In genomic region chr20:18056174-18057105, GRCh38 we compare ENCODE assay signal across 8 cellular contexts. TPM values are rescaled to one million over a fixed set of nuclear protein-coding genes. Genes with fewer than 3 reads are reported as not detected.
DNase-seq lines count a peak whose midpoint lies in the region; ATAC-seq and TF ChIP-seq lines count a peak whose summit lies in the region.

No MANE protein-coding gene starts in this region.

- no peak for ATAC-seq in CD4-positive, alpha-beta T cell (ENCODE audit: poor library complexity)
- no peak for ATAC-seq in GM21528 (IDR thresholded peaks at IDR 0.05; ENCODE audit: low FRiP score, unreplicated experiment)

- H3K27ac ChIP-seq in CD4-positive, alpha-beta T cell (ENCODE audit: low read depth, low read length) = no peak overlapping the region
- no peak overlapping the region for H3K27ac ChIP-seq in iPS-20b (ENCODE audit: low read length)

- intact Hi-C loops in CD4-positive, alpha-beta T cell (cut with DNase I, micrococcal nuclease) = no loop called here
- intact Hi-C loops in activated T-helper 1 cell treated with anti-CD3 and anti-CD28 coated beads, Interleukin-12 subunit alpha, Interleukin-12 subunit beta, Interleukin-2, Interleukin-4 antibody, amounts not matched to agents 30 ng/mL and 10 ng/mL and 1 ng/mL, durations not matched to agents 14 hours and 24 hours and 36 hours (cut with micrococcal nuclease) = loop anchor here (5.0 kb wide), 2 partner anchors 81 to 221 kb away; partner anchors contain the start of genes KAT14 and PET117

- peaks cover 70% of the 10 kb centered on the region for H3K27me3 Mint-ChIP-seq in CD4-positive, alpha-beta T cell
- H3K27me3 Mint-ChIP-seq in IgD-negative memory B cell = peaks cover 52% of the 10 kb centered on the region
- peaks cover 65% of the 10 kb centered on the region for H3K27me3 Mint-ChIP-seq in activated T-helper 1 cell treated with anti-CD3 and anti-CD28 coated beads, Interleukin-12 subunit alpha, Interleukin-12 subunit beta, Interleukin-2, Interleukin-4 antibody, amounts not matched to agents 30 ng/mL and 10 ng/mL and 1 ng/mL, durations not matched to agents 14 hours and 24 hours and 36 hours (ENCODE audit: insufficient read depth)
- peaks cover 74% of the 10 kb centered on the region for H3K27me3 Mint-ChIP-seq in stimulated activated naive CD8-positive, alpha-beta T cell treated with anti-CD3 and anti-CD28 coated beads, Interleukin-15, Interleukin-2, amounts not matched to agents 100 ng/mL and 50 ng/mL, for 24 hours

- CTCF ChIA-PET in CD4-positive, alpha-beta T cell (lab: Charles Lee) = no interaction called here

- no peak overlapping the region for H3K27ac Mint-ChIP-seq in CD4-positive, alpha-beta T cell
- H3K27ac Mint-ChIP-seq in IgD-negative memory B cell = no peak overlapping the region
- no peak overlapping the region for H3K27ac Mint-ChIP-seq in activated T-helper 1 cell treated with anti-CD3 and anti-CD28 coated beads, Interleukin-12 subunit alpha, Interleukin-12 subunit beta, Interleukin-2, Interleukin-4 antibody, amounts not matched to agents 30 ng/mL and 10 ng/mL and 1 ng/mL, durations not matched to agents 14 hours and 24 hours and 36 hours
- no peak overlapping the region for H3K27ac Mint-ChIP-seq in stimulated activated naive CD8-positive, alpha-beta T cell treated with anti-CD3 and anti-CD28 coated beads, Interleukin-15, Interleukin-2, amounts not matched to agents 100 ng/mL and 50 ng/mL, for 24 hours

- peaks cover 71% of the 10 kb centered on the region for H3K27me3 ChIP-seq in CD4-positive, alpha-beta T cell (ENCODE audit: control insufficient read depth, insufficient read depth, low read length)
- H3K27me3 ChIP-seq in iPS-20b (ENCODE audit: insufficient read depth, low read length) = peaks cover 82% of the 10 kb centered on the region

- no peak for TF ChIP-seq CTCF in CD4-positive, alpha-beta T cell (IDR thresholded peaks at IDR 0.05)

- POLR2A ChIA-PET in CD4-positive, alpha-beta T cell (lab: Charles Lee) = no interaction called here

- no peak for DNase-seq in CD4-positive, alpha-beta T cell
- DNase-seq in activated T-helper 1 cell treated with anti-CD3 and anti-CD28 coated beads, Interleukin-12 subunit alpha, Interleukin-12 subunit beta, Interleukin-2, Interleukin-4 antibody, amounts not matched to agents 30 ng/mL and 10 ng/mL and 1 ng/mL, durations not matched to agents 14 hours and 24 hours and 36 hours (ENCODE audit: low spot score) = no peak
- no peak for DNase-seq in GDM1 (lab: John Stamatoyannopoulos, UW)
- DNase-seq in OCI-M1 (lab: John Stamatoyannopoulos, UW) = no peak

- no peak overlapping the region for H3K9ac ChIP-seq in iPS-20b (ENCODE audit: low read depth, low read length)

- H3K36me3 ChIP-seq in iPS-20b (ENCODE audit: insufficient read depth, low read depth, low read length) = no peaks in the 10 kb centered on the region

- peak overlapping the region; percentile 78 for H3K4me3 ChIP-seq in iPS-20b (ENCODE audit: low read length)

- H3K4me1 ChIP-seq in iPS-20b (ENCODE audit: insufficient read depth, low read length) = peaks cover 16% of the 10 kb centered on the region; the same call in 1 of the 2 replicates

- no peaks in the 10 kb centered on the region for H3K9me3 ChIP-seq in CD4-positive, alpha-beta T cell (ENCODE audit: control insufficient read depth, low read length)
- no peaks in the 10 kb centered on the region for H3K9me3 ChIP-seq in iPS-20b (ENCODE audit: insufficient read depth, low read depth, low read length)

- peak overlapping the region; percentile 38 for H3K4me3 Mint-ChIP-seq in CD4-positive, alpha-beta T cell
- peak overlapping the region in 3 of 4 donors; percentile 66 to 84 (median 75) for H3K4me3 Mint-ChIP-seq in IgD-negative memory B cell
- peak overlapping the region; percentile 60 for H3K4me3 Mint-ChIP-seq in activated T-helper 1 cell treated with anti-CD3 and anti-CD28 coated beads, Interleukin-12 subunit alpha, Interleukin-12 subunit beta, Interleukin-2, Interleukin-4 antibody, amounts not matched to agents 30 ng/mL and 10 ng/mL and 1 ng/mL, durations not matched to agents 14 hours and 24 hours and 36 hours
- H3K4me3 Mint-ChIP-seq in stimulated activated naive CD8-positive, alpha-beta T cell treated with anti-CD3 and anti-CD28 coated beads, Interleukin-15, Interleukin-2, amounts not matched to agents 100 ng/mL and 50 ng/mL, for 24 hours = peak overlapping the region; percentile 30

- H3K9me3 Mint-ChIP-seq in CD4-positive, alpha-beta T cell = no peaks in the 10 kb centered on the region
- H3K9me3 Mint-ChIP-seq in IgD-negative memory B cell = peaks cover 0 to 3% (median 1%) of the 10 kb centered on the region in 3 donors
- no peaks in the 10 kb centered on the region for H3K9me3 Mint-ChIP-seq in activated T-helper 1 cell treated with anti-CD3 and anti-CD28 coated beads, Interleukin-12 subunit alpha, Interleukin-12 subunit beta, Interleukin-2, Interleukin-4 antibody, amounts not matched to agents 30 ng/mL and 10 ng/mL and 1 ng/mL, durations not matched to agents 14 hours and 24 hours and 36 hours
- no peaks in the 10 kb centered on the region for H3K9me3 Mint-ChIP-seq in stimulated activated naive CD8-positive, alpha-beta T cell treated with anti-CD3 and anti-CD28 coated beads, Interleukin-15, Interleukin-2, amounts not matched to agents 100 ng/mL and 50 ng/mL, for 24 hours

- H3K36me3 Mint-ChIP-seq in CD4-positive, alpha-beta T cell (ENCODE audit: low read depth) = no peaks in the 10 kb centered on the region
- H3K36me3 Mint-ChIP-seq in IgD-negative memory B cell = no peaks in the 10 kb centered on the region
- H3K36me3 Mint-ChIP-seq in activated T-helper 1 cell treated with anti-CD3 and anti-CD28 coated beads, Interleukin-12 subunit alpha, Interleukin-12 subunit beta, Interleukin-2, Interleukin-4 antibody, amounts not matched to agents 30 ng/mL and 10 ng/mL and 1 ng/mL, durations not matched to agents 14 hours and 24 hours and 36 hours (ENCODE audit: low read depth) = no peaks in the 10 kb centered on the region
- H3K36me3 Mint-ChIP-seq in stimulated activated naive CD8-positive, alpha-beta T cell treated with anti-CD3 and anti-CD28 coated beads, Interleukin-15, Interleukin-2, amounts not matched to agents 100 ng/mL and 50 ng/mL, for 24 hours (ENCODE audit: low read depth) = no peaks in the 10 kb centered on the region

- peaks cover 5% of the 10 kb centered on the region for H3K4me1 Mint-ChIP-seq in CD4-positive, alpha-beta T cell (ENCODE audit: low read depth)
- peaks cover 0 to 5% (median 3%) of the 10 kb centered on the region in 3 donors for H3K4me1 Mint-ChIP-seq in IgD-negative memory B cell
- no peaks in the 10 kb centered on the region for H3K4me1 Mint-ChIP-seq in activated T-helper 1 cell treated with anti-CD3 and anti-CD28 coated beads, Interleukin-12 subunit alpha, Interleukin-12 subunit beta, Interleukin-2, Interleukin-4 antibody, amounts not matched to agents 30 ng/mL and 10 ng/mL and 1 ng/mL, durations not matched to agents 14 hours and 24 hours and 36 hours (ENCODE audit: low read depth)
- H3K4me1 Mint-ChIP-seq in stimulated activated naive CD8-positive, alpha-beta T cell treated with anti-CD3 and anti-CD28 coated beads, Interleukin-15, Interleukin-2, amounts not matched to agents 100 ng/mL and 50 ng/mL, for 24 hours (ENCODE audit: low read depth) = peaks cover 5% of the 10 kb centered on the region

RNA-seq across cellular contexts. Expression of gene OVOL2, which starts 1.3 kb away (rescaled TPM):
- not detected for total RNA-seq in CD4-positive, alpha-beta T cell
- polyA plus RNA-seq in IgD-negative memory B cell = not detected
- total RNA-seq in activated T-helper 1 cell treated with anti-CD3 and anti-CD28 coated beads, Interleukin-12 subunit alpha, Interleukin-12 subunit beta, Interleukin-2, Interleukin-4 antibody, amounts not matched to agents 30 ng/mL and 10 ng/mL and 1 ng/mL, durations not matched to agents 14 hours and 24 hours and 36 hours = not detected in 2 replicates
